Comparison of ENCODE assay signal across 8 cellular contexts in the genomic region with DNA sequence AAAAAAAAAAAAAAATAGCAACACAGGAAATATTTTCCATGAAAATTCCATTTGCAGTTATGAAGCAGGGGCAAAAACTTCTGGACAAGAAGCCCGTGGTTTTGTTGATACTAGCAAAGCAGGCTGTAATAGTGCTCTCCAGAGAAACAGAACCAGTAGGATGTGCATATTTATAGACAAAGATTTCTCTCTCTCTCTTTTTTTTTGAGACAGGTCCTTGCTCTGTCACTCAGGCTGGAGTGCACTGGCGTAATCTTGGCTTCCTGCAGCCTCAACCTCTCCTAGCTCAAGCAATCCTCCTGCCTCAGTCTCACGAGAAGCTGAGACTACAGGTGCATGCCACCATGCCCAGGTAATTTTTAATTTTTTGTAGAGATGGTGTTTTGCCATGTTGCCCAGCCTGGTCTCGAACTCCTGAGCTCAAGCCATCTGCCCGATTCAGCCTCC.
DNase-seq lines count a peak whose midpoint lies in the region; ATAC-seq, FAIRE-seq and TF ChIP-seq lines count a peak whose summit lies in the region.

No MANE protein-coding gene starts in this region.

- peak overlapping the region; percentile 74 for H3K4me2 ChIP-seq in keratinocyte (ENCODE audit: control insufficient read depth, extremely low read depth, insufficient read depth, low read depth, low read length)

- no peak for FAIRE-seq in keratinocyte (lab: Jason Lieb, UNC)

- no peak for DNase-seq in activated T-helper 1 cell treated with anti-CD3 and anti-CD28 coated beads, Interleukin-12 subunit alpha, Interleukin-12 subunit beta, Interleukin-2, Interleukin-4 antibody, amounts not matched to agents 30 ng/mL and 10 ng/mL and 1 ng/mL, durations not matched to agents 14 hours and 24 hours and 36 hours (ENCODE audit: low spot score)
- DNase-seq in keratinocyte (ENCODE audit: low read depth, low spot score) (no peak), HK-2 (ENCODE audit: unreplicated experiment) (no peak), iPS-NIHi7 (ENCODE audit: extremely low spot score) (no peak)

- H3K36me3 ChIP-seq in HUES64 (ENCODE audit: insufficient read depth, low read length) (no peaks in the 10 kb centered on the region), keratinocyte (ENCODE audit: control insufficient read depth in 2 of 2, extremely low read depth in 1 of 2, insufficient read depth in 2 of 2, low read length in 2 of 2) (no peaks in the 10 kb centered on the region), stomach smooth muscle (ENCODE audit: control insufficient read depth in 2 of 2, insufficient read depth in 2 of 2, low read length in 2 of 2) (no peaks in the 10 kb centered on the region)

- peaks cover 50% of the 10 kb centered on the region for H3K4me1 Mint-ChIP-seq in activated T-helper 1 cell treated with anti-CD3 and anti-CD28 coated beads, Interleukin-12 subunit alpha, Interleukin-12 subunit beta, Interleukin-2, Interleukin-4 antibody, amounts not matched to agents 30 ng/mL and 10 ng/mL and 1 ng/mL, durations not matched to agents 14 hours and 24 hours and 36 hours (ENCODE audit: low read depth)

- no peaks in the 10 kb centered on the region for H3K9me1 ChIP-seq in keratinocyte (ENCODE audit: control insufficient read depth, extremely low read depth, insufficient read depth, low read length)

- H4K20me1 ChIP-seq in keratinocyte (ENCODE audit: control insufficient read depth, extremely low read depth, insufficient read depth, low read length), result no peaks in the 10 kb centered on the region

- H3K79me2 ChIP-seq in keratinocyte (ENCODE audit: control insufficient read depth, insufficient read depth, low read length), result no peaks in the 10 kb centered on the region

- H3K9ac ChIP-seq in HUES64 (ENCODE audit: low read depth, low read length), result no peak overlapping the region
- H3K9ac ChIP-seq in keratinocyte (ENCODE audit: control insufficient read depth, extremely low read depth, insufficient read depth, low read length), result no peak overlapping the region
- peak overlapping the region in 1 of 2 donors; percentile 29 for H3K9ac ChIP-seq in stomach smooth muscle (ENCODE audit: low read length in 2 of 2)

- H3K27ac Mint-ChIP-seq in activated T-helper 1 cell treated with anti-CD3 and anti-CD28 coated beads, Interleukin-12 subunit alpha, Interleukin-12 subunit beta, Interleukin-2, Interleukin-4 antibody, amounts not matched to agents 30 ng/mL and 10 ng/mL and 1 ng/mL, durations not matched to agents 14 hours and 24 hours and 36 hours, result peak overlapping the region; percentile 99

- H2AFZ ChIP-seq in keratinocyte (ENCODE audit: control insufficient read depth, low read length), result peak overlapping the region; percentile 58

- no peaks in the 10 kb centered on the region for H3K9me3 ChIP-seq in HUES64 (ENCODE audit: insufficient read depth, low read depth, low read length)
- H3K9me3 ChIP-seq in keratinocyte (ENCODE audit: control insufficient read depth, low read depth, low read length), result no peaks in the 10 kb centered on the region
- no peaks in the 10 kb centered on the region for H3K9me3 ChIP-seq in stomach smooth muscle (ENCODE audit: control insufficient read depth in 2 of 2, low read length in 2 of 2)

- no peak for TF ChIP-seq CTCF in keratinocyte (optimal IDR thresholded peaks at IDR 0.05 in 1 of 3, IDR thresholded peaks at IDR 0.05 in 1 of 3, conservative IDR thresholded peaks at IDR 0.05 in 1 of 3; ENCODE audit: extremely low read depth in 1 of 3, insufficient read depth in 2 of 3, low read length in 3 of 3)

- dilution Hi-C loops in keratinocyte (cut with MboI; ENCODE audit: extremely low pct_ligation_motif_present, low sequenced_read_pairs), result no loop called here

- H3K4me3 ChIP-seq in HUES64 (ENCODE audit: low read length) (no peak overlapping the region), keratinocyte (ENCODE audit: control insufficient read depth in 2 of 3, extremely low read depth in 1 of 3, insufficient read depth in 2 of 3, low read depth in 1 of 3, low read length in 3 of 3) (no peak overlapping the region), stomach smooth muscle (ENCODE audit: low read length in 2 of 2) (peak overlapping the region in 1 of 2 donors; percentile 40)

- no peaks in the 10 kb centered on the region for H3K36me3 Mint-ChIP-seq in activated T-helper 1 cell treated with anti-CD3 and anti-CD28 coated beads, Interleukin-12 subunit alpha, Interleukin-12 subunit beta, Interleukin-2, Interleukin-4 antibody, amounts not matched to agents 30 ng/mL and 10 ng/mL and 1 ng/mL, durations not matched to agents 14 hours and 24 hours and 36 hours (ENCODE audit: low read depth)

- H3K27ac ChIP-seq in HUES64 (ENCODE audit: low read depth, low read length) (peak overlapping the region; percentile 96), keratinocyte (ENCODE audit: control insufficient read depth, insufficient read depth, low read length) (no peak overlapping the region), stomach smooth muscle (ENCODE audit: low read length) (peak overlapping the region; percentile 90)

- ATAC-seq in GM19351 (IDR thresholded peaks at IDR 0.05; ENCODE audit: unreplicated experiment) (no peak), HG02678 (IDR thresholded peaks at IDR 0.05; ENCODE audit: unreplicated experiment) (no peak)

- H3K9me3 Mint-ChIP-seq in activated T-helper 1 cell treated with anti-CD3 and anti-CD28 coated beads, Interleukin-12 subunit alpha, Interleukin-12 subunit beta, Interleukin-2, Interleukin-4 antibody, amounts not matched to agents 30 ng/mL and 10 ng/mL and 1 ng/mL, durations not matched to agents 14 hours and 24 hours and 36 hours, result no peaks in the 10 kb centered on the region

- H3K4me3 Mint-ChIP-seq in activated T-helper 1 cell treated with anti-CD3 and anti-CD28 coated beads, Interleukin-12 subunit alpha, Interleukin-12 subunit beta, Interleukin-2, Interleukin-4 antibody, amounts not matched to agents 30 ng/mL and 10 ng/mL and 1 ng/mL, durations not matched to agents 14 hours and 24 hours and 36 hours, result peak overlapping the region; percentile 74

- H3K4me1 ChIP-seq in HUES64 (ENCODE audit: insufficient read depth, low read length), result peaks cover 33% of the 10 kb centered on the region
- peaks cover 24% of the 10 kb centered on the region for H3K4me1 ChIP-seq in keratinocyte (ENCODE audit: control insufficient read depth, extremely low read depth, insufficient read depth, low read length)
- peaks cover 31% of the 10 kb centered on the region for H3K4me1 ChIP-seq in stomach smooth muscle (ENCODE audit: control insufficient read depth, insufficient read depth, low read length)

- no peaks in the 10 kb centered on the region for H3K27me3 ChIP-seq in HUES64 (ENCODE audit: insufficient read depth, low read length)
- no peaks in the 10 kb centered on the region for H3K27me3 ChIP-seq in keratinocyte (ENCODE audit: control insufficient read depth, extremely low read depth, insufficient read depth, low read length)
- H3K27me3 ChIP-seq in stomach smooth muscle (ENCODE audit: control insufficient read depth in 1 of 2, insufficient read depth in 2 of 2, low read length in 2 of 2), result no peaks in the 10 kb centered on the region

- intact Hi-C loops in activated T-helper 1 cell treated with anti-CD3 and anti-CD28 coated beads, Interleukin-12 subunit alpha, Interleukin-12 subunit beta, Interleukin-2, Interleukin-4 antibody, amounts not matched to agents 30 ng/mL and 10 ng/mL and 1 ng/mL, durations not matched to agents 14 hours and 24 hours and 36 hours (cut with micrococcal nuclease), result loop anchor here (1.0 kb wide), 2 partner anchors 12 to 16 kb away; no protein-coding TSS in a partner anchor

- no peaks in the 10 kb centered on the region for H3K27me3 Mint-ChIP-seq in activated T-helper 1 cell treated with anti-CD3 and anti-CD28 coated beads, Interleukin-12 subunit alpha, Interleukin-12 subunit beta, Interleukin-2, Interleukin-4 antibody, amounts not matched to agents 30 ng/mL and 10 ng/mL and 1 ng/mL, durations not matched to agents 14 hours and 24 hours and 36 hours (ENCODE audit: insufficient read depth)

- 91% methylated on average over 5 of the region's 5 CpGs for WGBS in HUES64
